ENCODE assay signal across 8 cellular contexts in the genomic region with DNA sequence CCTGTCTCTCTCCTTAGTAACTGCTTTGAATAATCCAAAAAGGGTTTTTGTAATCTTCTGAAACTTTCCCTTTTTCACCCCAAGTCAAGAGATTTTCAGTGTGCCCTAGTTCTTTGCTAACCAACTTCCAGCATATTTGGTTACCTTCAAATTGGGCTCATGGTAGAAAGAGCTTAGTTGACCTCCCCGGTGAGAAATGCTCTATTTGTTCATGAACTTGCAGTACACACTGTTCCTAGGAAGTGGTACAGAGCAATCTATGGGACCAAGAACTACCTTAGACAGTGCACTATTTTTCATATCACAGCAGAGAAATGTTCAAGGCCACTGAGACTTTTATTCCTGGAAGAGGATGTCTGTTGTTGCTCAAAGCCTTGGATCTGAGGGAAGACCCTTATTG.
DNase-seq lines count a peak whose midpoint lies in the region; ATAC-seq and TF ChIP-seq lines count a peak whose summit lies in the region.

No MANE protein-coding gene starts in this region.

- no peak for DNase-seq in central memory CD8-positive, alpha-beta T cell (ENCODE audit: low spot score in 2 of 2)
- DNase-seq in nephron progenitor cell (no peak), NCI-H1417 treated with DMSO at 0.1 percent for 48 hours (lab: John Stamatoyannopoulos, UW) (no peak), NCI-H82 (lab: John Stamatoyannopoulos, UW) (no peak)

- H3K9me2 ChIP-seq in Loucy (replicated peaks; ENCODE audit: low read depth, low read length) = no peaks in the 10 kb centered on the region

- peak overlapping the region; percentile 72; the same call in 1 of the 2 replicates for H3K4me3 ChIP-seq in BLaER1
- peak overlapping the region; percentile 82 for H3K4me3 ChIP-seq in Loucy (ENCODE audit: low read length, poor library complexity, severe bottlenecking)

- H3K4me2 ChIP-seq in BLaER1 = peak overlapping the region; percentile 94
- H3K4me2 ChIP-seq in Loucy (ENCODE audit: low read depth, low read length, poor library complexity, severe bottlenecking) = peak overlapping the region; percentile 84

- H3K4me1 ChIP-seq in BLaER1 (peaks cover 40% of the 10 kb centered on the region), Loucy (ENCODE audit: insufficient read depth, low read length, poor library complexity, severe bottlenecking) (peaks cover 37% of the 10 kb centered on the region)

- H3K4me3 Mint-ChIP-seq in central memory CD8-positive, alpha-beta T cell = peak overlapping the region; percentile 87
- peak overlapping the region; percentile 94 for H3K4me3 Mint-ChIP-seq in nephron progenitor cell

- H3F3A ChIP-seq in Loucy (ENCODE audit: low read depth) = peaks cover 4% of the 10 kb centered on the region

- H3K27me3 Mint-ChIP-seq in central memory CD8-positive, alpha-beta T cell = no peaks in the 10 kb centered on the region
- H3K27me3 Mint-ChIP-seq in nephron progenitor cell (ENCODE audit: low read depth, poor library complexity) = peaks cover 3% of the 10 kb centered on the region

- no peak overlapping the region for H2AFZ ChIP-seq in Loucy (ENCODE audit: low read length)

- H3K9ac ChIP-seq in BLaER1 (peak overlapping the region; percentile 77), Loucy (ENCODE audit: low read depth, low read length, poor library complexity, severe bottlenecking) (peak overlapping the region; percentile 69)

- peaks cover 35% of the 10 kb centered on the region for H3K36me3 Mint-ChIP-seq in central memory CD8-positive, alpha-beta T cell (ENCODE audit: insufficient read depth)
- peaks cover 45% of the 10 kb centered on the region for H3K36me3 Mint-ChIP-seq in nephron progenitor cell (ENCODE audit: low read depth)

- H3K9me3 ChIP-seq in BLaER1 = no peaks in the 10 kb centered on the region
- H3K9me3 ChIP-seq in Loucy (ENCODE audit: insufficient read depth, low read depth, low read length) = no peaks in the 10 kb centered on the region

- H3K79me2 ChIP-seq in Loucy (ENCODE audit: insufficient read depth, low read length) = peaks cover 54% of the 10 kb centered on the region

- H3K36me3 ChIP-seq in BLaER1 = peaks cover 55% of the 10 kb centered on the region
- H3K36me3 ChIP-seq in Loucy (ENCODE audit: insufficient read depth, low read length) = peaks cover 38% of the 10 kb centered on the region

- no peaks in the 10 kb centered on the region for H3K9me3 Mint-ChIP-seq in central memory CD8-positive, alpha-beta T cell
- no peaks in the 10 kb centered on the region for H3K9me3 Mint-ChIP-seq in nephron progenitor cell

- no peak for ATAC-seq in central memory CD8-positive, alpha-beta T cell (replicated peaks; ENCODE audit: extremely low read depth, poor library complexity, severe bottlenecking)
- no peak for ATAC-seq in HG03139 (IDR thresholded peaks at IDR 0.05; ENCODE audit: unreplicated experiment)
- ATAC-seq in GM18867 (IDR thresholded peaks at IDR 0.05; ENCODE audit: unreplicated experiment) = no peak

- H4K20me1 ChIP-seq in BLaER1 (0 out of 2 replicates have a peak, but pooled peaks cover 16% of the 10 kb centered on the region), Loucy (ENCODE audit: insufficient read depth, low read length, poor library complexity, severe bottlenecking) (peaks cover 24% of the 10 kb centered on the region)

- H3K27ac Mint-ChIP-seq in central memory CD8-positive, alpha-beta T cell (ENCODE audit: low read depth) = peak overlapping the region; percentile 49
- H3K27ac Mint-ChIP-seq in nephron progenitor cell = peak overlapping the region; percentile 70

- peak overlapping the region; percentile 48 for H3K27ac ChIP-seq in BLaER1

- peaks cover 41% of the 10 kb centered on the region for H3K4me1 Mint-ChIP-seq in central memory CD8-positive, alpha-beta T cell
- H3K4me1 Mint-ChIP-seq in nephron progenitor cell = peaks cover 47% of the 10 kb centered on the region

- H3K27me3 ChIP-seq in BLaER1 (no peaks in the 10 kb centered on the region), Loucy (ENCODE audit: insufficient read depth, low read length, poor library complexity, severe bottlenecking) (no peaks in the 10 kb centered on the region)

- TF ChIP-seq CTCF in Loucy (conservative IDR thresholded peaks at IDR 0.05; ENCODE audit: low read length) (no peak), nephron progenitor cell (IDR thresholded peaks at IDR 0.05) (no peak)
